Comparison of ENCODE assay signal across 18 cellular contexts in the genomic region with DNA sequence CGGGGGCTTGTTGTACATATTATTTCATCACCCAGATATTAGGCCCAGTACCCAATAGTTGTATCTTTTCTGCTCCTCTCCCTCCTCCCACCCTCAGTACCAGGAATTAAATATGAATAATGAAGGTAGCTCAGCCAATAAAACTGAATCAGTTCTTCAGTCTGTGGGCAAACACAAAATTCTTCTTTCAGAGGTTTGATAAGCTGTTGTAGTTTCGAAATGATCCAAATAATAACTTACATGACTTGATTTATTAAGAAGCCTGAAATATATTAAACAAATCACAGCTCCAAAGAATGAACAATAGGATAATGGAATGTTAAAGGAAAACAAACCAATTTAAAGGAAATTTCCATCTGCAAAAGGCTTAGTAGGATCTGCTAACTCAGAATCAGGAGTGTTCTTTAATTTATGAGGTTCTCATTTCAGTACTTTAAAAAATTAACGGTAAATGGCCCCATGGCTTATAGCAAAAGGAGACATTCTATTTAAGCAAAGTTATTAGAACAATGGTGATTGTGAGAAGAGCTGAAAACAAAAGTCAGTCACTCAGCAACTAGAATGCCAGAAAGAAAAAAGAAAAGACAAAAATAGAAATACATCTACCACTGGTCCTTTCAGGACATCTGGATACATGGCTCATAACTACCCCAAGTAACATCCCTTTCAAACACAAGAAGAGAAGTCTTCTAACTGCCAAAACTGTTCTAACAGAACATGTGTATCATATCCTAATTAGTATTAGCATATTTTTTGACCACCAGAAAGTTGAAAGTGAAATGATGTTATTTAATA.
A peak's percentile ranks its signal among the peaks of the same experiment; 100 is the strongest.
DNase-seq lines count a peak whose midpoint lies in the region; ATAC-seq, FAIRE-seq and TF ChIP-seq lines count a peak whose summit lies in the region.
"Had no signal": no experiment of that assay in that cellular context is flagged by ENCODE, and none has a peak within 500 bp of the region (broad histone marks: within the 10 kb centered on the region; RNA-seq: fewer than 3 reads in every experiment).

No MANE protein-coding gene starts in this region.

- no peak overlapping the region for H3K4me3 ChIP-seq in GM23248
- H3K4me3 ChIP-seq in psoas muscle, result no peak overlapping the region
- H3K4me3 ChIP-seq in upper lobe of right lung, result no peak overlapping the region
- H3K4me3 ChIP-seq: SK-N-MC had no signal

- peak overlapping the region; percentile 52 for H3K4me2 ChIP-seq in GM23248 (ENCODE audit: unreplicated experiment)

- no peaks in the 10 kb centered on the region for H3K9me3 Mint-ChIP-seq in activated T-helper 17 cell treated with anti-CD3 and anti-CD28 coated beads, Interleukin-2, amount 50 U/mL, for 72 hours

- H3F3A ChIP-seq in GM23248 (ENCODE audit: insufficient read depth), result peaks cover 56% of the 10 kb centered on the region

- ATAC-seq in activated T-helper 17 cell treated with anti-CD3 and anti-CD28 coated beads, Interleukin-2, amount 50 U/mL, for 72 hours (replicated peaks), result no peak
- ATAC-seq in foreskin keratinocyte (no peak), psoas muscle (peak in 2 of 4 donors; percentile 43 to 55), upper lobe of right lung (no peak)
- ATAC-seq: stimulated activated memory B cell treated with anti-CD40 and anti-IgM and Interleukin-4, amounts not matched to agents 10 μg/mL and 1 μg/mL and 100 μg/mL, for 72 hours had no signal

- peaks cover 39% of the 10 kb centered on the region for H3K4me1 ChIP-seq in GM23248 (ENCODE audit: insufficient read depth)
- H3K4me1 ChIP-seq in foreskin keratinocyte, result peaks cover 3% of the 10 kb centered on the region
- peaks cover 75% of the 10 kb centered on the region for H3K4me1 ChIP-seq in psoas muscle
- H3K4me1 ChIP-seq in upper lobe of right lung, result peaks cover 24% of the 10 kb centered on the region

- H3K27ac Mint-ChIP-seq in activated T-helper 17 cell treated with anti-CD3 and anti-CD28 coated beads, Interleukin-2, amount 50 U/mL, for 72 hours, result peak overlapping the region; percentile 78
- H3K27ac Mint-ChIP-seq: progenitor cell of endocrine pancreas had no signal

- H3K9ac ChIP-seq in GM23248, result peak overlapping the region; percentile 13

- intact Hi-C loops in psoas muscle (cut with DNase I), result no loop called here
- intact Hi-C loops in upper lobe of right lung (cut with DNase I), result no loop called here

- no peak overlapping the region for H2AFZ ChIP-seq in GM23248

- no peaks in the 10 kb centered on the region for H3K27me3 ChIP-seq in GM23248 (replicated peaks; ENCODE audit: insufficient read depth)
- H3K27me3 ChIP-seq in foreskin keratinocyte, result no peaks in the 10 kb centered on the region
- no peaks in the 10 kb centered on the region for H3K27me3 ChIP-seq in psoas muscle (ENCODE audit: insufficient read depth in 3 of 3, low read length in 2 of 3)
- H3K27me3 ChIP-seq in upper lobe of right lung, result no peaks in the 10 kb centered on the region

- peak overlapping the region; percentile 17 for H3K4me3 Mint-ChIP-seq in activated T-helper 17 cell treated with anti-CD3 and anti-CD28 coated beads, Interleukin-2, amount 50 U/mL, for 72 hours
- H3K4me3 Mint-ChIP-seq: brain; stimulated activated memory B cell treated with anti-CD40 and anti-IgM and Interleukin-4, amounts not matched to agents 10 μg/mL and 1 μg/mL and 100 μg/mL, for 72 hours had no signal

- no peak for FAIRE-seq in H54 (lab: Jason Lieb, UNC)
- FAIRE-seq: endometrium had no signal

- no peaks in the 10 kb centered on the region for H3K9me2 ChIP-seq in GM23248 (ENCODE audit: insufficient read depth)

- H3K9me3 ChIP-seq in GM23248 (ENCODE audit: low read depth), result no peaks in the 10 kb centered on the region
- no peaks in the 10 kb centered on the region for H3K9me3 ChIP-seq in psoas muscle
- H3K9me3 ChIP-seq in upper lobe of right lung, result no peaks in the 10 kb centered on the region

- peaks cover 100% of the 10 kb centered on the region for H3K79me2 ChIP-seq in GM23248 (ENCODE audit: insufficient read depth)

- DNase-seq in GM23248, result peak; percentile 41
- DNase-seq in foreskin keratinocyte, result no peak
- no peak for DNase-seq in psoas muscle
- DNase-seq in H54 (ENCODE audit: insufficient read length, low spot score), result no peak
- DNase-seq in stimulated activated CD4-positive, alpha-beta T cell treated with anti-CD3 and anti-CD28 coated beads, Interleukin-4, amount 100 ng/mL, for 24 hours, result no peak
- no peak for DNase-seq in retina
- DNase-seq in upper lobe of right lung, result no peak
- DNase-seq: H7; NCI-H2081; stimulated activated CD4-positive, alpha-beta T cell treated with anti-CD3 and anti-CD28 coated beads, Interleukin-4, amount 100 ng/mL, for 1 hour had no signal

- H3K36me3 ChIP-seq in GM23248 (ENCODE audit: low read depth), result peaks cover 23% of the 10 kb centered on the region
- no peaks in the 10 kb centered on the region for H3K36me3 ChIP-seq in psoas muscle (ENCODE audit: insufficient read depth in 1 of 2, low read depth in 1 of 2)
- no peaks in the 10 kb centered on the region for H3K36me3 ChIP-seq in upper lobe of right lung

- in situ Hi-C loops in GM23248 (cut with MboI), result no loop called here

- H3K27me3 Mint-ChIP-seq in activated T-helper 17 cell treated with anti-CD3 and anti-CD28 coated beads, Interleukin-2, amount 50 U/mL, for 72 hours, result no peaks in the 10 kb centered on the region
- H3K27me3 Mint-ChIP-seq: brain; progenitor cell of endocrine pancreas; stimulated activated memory B cell treated with anti-CD40 and anti-IgM and Interleukin-4, amounts not matched to agents 10 μg/mL and 1 μg/mL and 100 μg/mL, for 72 hours had no signal

- TF ChIP-seq POLR2A in H54 (IDR thresholded peaks at IDR 0.05; ENCODE audit: low read depth, low read length), result no peak

- TF ChIP-seq CTCF in foreskin keratinocyte (conservative IDR thresholded peaks at IDR 0.05), result no peak
- TF ChIP-seq CTCF in psoas muscle (IDR thresholded peaks at IDR 0.05), result no peak
- TF ChIP-seq CTCF in upper lobe of right lung (IDR thresholded peaks at IDR 0.05), result no peak

- peak overlapping the region; percentile 72 for H3K27ac ChIP-seq in GM23248
- peak overlapping the region; percentile 38 for H3K27ac ChIP-seq in foreskin keratinocyte
- peak overlapping the region; percentile 65 for H3K27ac ChIP-seq in psoas muscle
- no peak overlapping the region for H3K27ac ChIP-seq in upper lobe of right lung
- H3K27ac ChIP-seq: C4-2B, HL-60, SK-N-MC had no signal

- H4K20me1 ChIP-seq in GM23248 (ENCODE audit: insufficient read depth), result peaks cover 8% of the 10 kb centered on the region; the same call in 1 of the 2 replicates

- H3K36me3 Mint-ChIP-seq in activated T-helper 17 cell treated with anti-CD3 and anti-CD28 coated beads, Interleukin-2, amount 50 U/mL, for 72 hours (ENCODE audit: low read depth), result peaks cover 11% of the 10 kb centered on the region
- H3K36me3 Mint-ChIP-seq: brain had no signal

- WGBS in GM23248 (ENCODE audit: low coverage in 1 of 2, low lambda C conversion rate in 2 of 2, missing lambda C conversion rate in 2 of 2), 2 experiments, result 37 to 42% methylated on average over 3 of the region's 3 CpGs
- 69 to 76% (median 71%) methylated on average over 3 of the region's 3 CpGs for WGBS in psoas muscle, 3 donors

- H3K4me1 Mint-ChIP-seq in activated T-helper 17 cell treated with anti-CD3 and anti-CD28 coated beads, Interleukin-2, amount 50 U/mL, for 72 hours, result peaks cover 21% of the 10 kb centered on the region
